ENCODE assay signal across 1 cellular context in the genomic region with DNA sequence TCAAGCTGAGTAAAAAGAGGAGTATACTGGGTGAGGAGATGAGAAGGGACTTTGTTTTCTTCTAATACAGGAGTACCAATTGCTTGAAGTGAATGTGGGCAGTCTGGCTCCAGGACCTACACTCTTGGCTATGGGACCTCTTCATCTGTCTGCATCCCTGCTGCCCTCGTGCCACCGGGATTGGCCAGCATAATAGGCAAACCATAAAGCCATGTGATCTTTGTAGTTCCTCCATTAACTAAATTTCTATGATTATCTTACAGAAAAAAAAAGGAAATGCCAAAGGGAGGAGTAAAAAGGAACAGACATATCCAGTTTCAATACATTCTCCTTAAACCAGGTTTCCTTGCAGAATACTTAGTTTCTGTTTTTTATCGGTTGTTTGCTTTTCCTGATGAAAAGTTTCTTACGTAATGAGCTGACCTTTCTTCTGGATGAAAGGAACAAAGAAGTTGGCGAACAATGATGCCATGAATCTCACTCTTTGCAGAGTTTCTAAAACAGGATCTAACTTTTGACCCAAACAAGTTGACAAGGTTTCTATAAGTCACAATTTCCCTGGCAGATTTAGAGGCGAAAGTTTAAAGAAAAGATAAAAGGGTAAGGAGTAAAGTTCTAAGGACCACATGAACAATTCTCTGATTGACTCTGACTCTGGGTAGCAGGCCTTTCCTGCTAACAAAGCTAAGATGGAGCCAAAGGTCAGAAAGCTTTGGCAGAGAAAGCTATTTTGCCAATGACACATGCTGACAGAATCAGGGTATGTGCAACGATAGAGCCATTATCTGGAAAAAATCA.
TF ChIP-seq lines count a peak whose summit lies in the region.

No MANE protein-coding gene starts in this region.

TF ChIP-seq in HepG2, 621 proteins besides CTCF, POLR2A, EP300 and RAD21 (continued from another document):
- TF ChIP-seq, protein P1, sequence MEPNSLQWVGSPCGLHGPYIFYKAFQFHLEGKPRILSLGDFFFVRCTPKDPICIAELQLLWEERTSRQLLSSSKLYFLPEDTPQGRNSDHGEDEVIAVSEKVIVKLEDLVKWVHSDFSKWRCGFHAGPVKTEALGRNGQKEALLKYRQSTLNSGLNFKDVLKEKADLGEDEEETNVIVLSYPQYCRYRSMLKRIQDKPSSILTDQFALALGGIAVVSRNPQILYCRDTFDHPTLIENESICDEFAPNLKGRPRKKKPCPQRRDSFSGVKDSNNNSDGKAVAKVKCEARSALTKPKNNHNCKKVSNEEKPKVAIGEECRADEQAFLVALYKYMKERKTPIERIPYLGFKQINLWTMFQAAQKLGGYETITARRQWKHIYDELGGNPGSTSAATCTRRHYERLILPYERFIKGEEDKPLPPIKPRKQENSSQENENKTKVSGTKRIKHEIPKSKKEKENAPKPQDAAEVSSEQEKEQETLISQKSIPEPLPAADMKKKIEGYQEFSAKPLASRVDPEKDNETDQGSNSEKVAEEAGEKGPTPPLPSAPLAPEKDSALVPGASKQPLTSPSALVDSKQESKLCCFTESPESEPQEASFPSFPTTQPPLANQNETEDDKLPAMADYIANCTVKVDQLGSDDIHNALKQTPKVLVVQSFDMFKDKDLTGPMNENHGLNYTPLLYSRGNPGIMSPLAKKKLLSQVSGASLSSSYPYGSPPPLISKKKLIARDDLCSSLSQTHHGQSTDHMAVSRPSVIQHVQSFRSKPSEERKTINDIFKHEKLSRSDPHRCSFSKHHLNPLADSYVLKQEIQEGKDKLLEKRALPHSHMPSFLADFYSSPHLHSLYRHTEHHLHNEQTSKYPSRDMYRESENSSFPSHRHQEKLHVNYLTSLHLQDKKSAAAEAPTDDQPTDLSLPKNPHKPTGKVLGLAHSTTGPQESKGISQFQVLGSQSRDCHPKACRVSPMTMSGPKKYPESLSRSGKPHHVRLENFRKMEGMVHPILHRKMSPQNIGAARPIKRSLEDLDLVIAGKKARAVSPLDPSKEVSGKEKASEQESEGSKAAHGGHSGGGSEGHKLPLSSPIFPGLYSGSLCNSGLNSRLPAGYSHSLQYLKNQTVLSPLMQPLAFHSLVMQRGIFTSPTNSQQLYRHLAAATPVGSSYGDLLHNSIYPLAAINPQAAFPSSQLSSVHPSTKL (CRISPR knock-in tag; IDR thresholded peaks at IDR 0.05) = peak; percentile 65; the same call in 1 of the 2 replicates
- TF ChIP-seq BCL6 (CRISPR knock-in tag; IDR thresholded peaks at IDR 0.05) (peak; percentile 65), ZNF720 (CRISPR knock-in tag; IDR thresholded peaks at IDR 0.05) (no peak), ZNF792 (CRISPR knock-in tag; IDR thresholded peaks at IDR 0.05) (0 out of 2 replicates have a peak, but pooled peaks have one; percentile 25), ADNP (CRISPR knock-in tag; IDR thresholded peaks at IDR 0.05) (no peak), ZSCAN30 (CRISPR knock-in tag; IDR thresholded peaks at IDR 0.05) (no peak), HDAC6 (IDR thresholded peaks at IDR 0.05; ENCODE audit: low read depth, low read length) (no peak), PRMT3 (CRISPR knock-in tag; IDR thresholded peaks at IDR 0.05; ENCODE audit: borderline replicate concordance, low read depth) (no peak), FOXP1 (IDR thresholded peaks at IDR 0.05) (no peak), FOXP1 (CRISPR knock-in tag; IDR thresholded peaks at IDR 0.05) (peak; percentile 6; the same call in 1 of the 2 replicates), MAX (IDR thresholded peaks at IDR 0.05) (0 out of 2 replicates have a peak, but pooled peaks have one; percentile 29), SOX13 (IDR thresholded peaks at IDR 0.05) (peak; percentile 56), SOX13 (CRISPR knock-in tag; conservative IDR thresholded peaks at IDR 0.05 in 1 of 2, IDR thresholded peaks at IDR 0.05 in 1 of 2) (peak in 1 of 2 experiments; percentile 94; a peak in 2 of 4 replicates), HDAC2 (CRISPR knock-in tag; IDR thresholded peaks at IDR 0.05) (0 out of 2 replicates have a peak, but pooled peaks have one; percentile 51), RFX5 (IDR thresholded peaks at IDR 0.05; ENCODE audit: low read depth, low read length) (no peak), CHD4 (IDR thresholded peaks at IDR 0.05; ENCODE audit: borderline replicate concordance, low read length) (no peak), TCF7 (IDR thresholded peaks at IDR 0.05; ENCODE audit: low read depth) (peak; percentile 77), ZNF34 (CRISPR knock-in tag; IDR thresholded peaks at IDR 0.05; ENCODE audit: borderline replicate concordance) (no peak), KIAA2018 (CRISPR knock-in tag; IDR thresholded peaks at IDR 0.05; ENCODE audit: borderline replicate concordance) (no peak), ISL2 (CRISPR knock-in tag; IDR thresholded peaks at IDR 0.05) (peak; percentile 62; the same call in 1 of the 2 replicates), ATAD3A (CRISPR knock-in tag; IDR thresholded peaks at IDR 0.05) (no peak), RARA (CRISPR knock-in tag; IDR thresholded peaks at IDR 0.05) (0 out of 2 replicates have a peak, but pooled peaks have one; percentile 16), CHCHD3 (CRISPR knock-in tag; IDR thresholded peaks at IDR 0.05) (no peak), ZNF749 (CRISPR knock-in tag; IDR thresholded peaks at IDR 0.05; ENCODE audit: borderline replicate concordance) (no peak), ZNF251 (CRISPR knock-in tag; IDR thresholded peaks at IDR 0.05) (no peak), RERE (CRISPR knock-in tag; IDR thresholded peaks at IDR 0.05; ENCODE audit: low read depth) (no peak), RBM39 (IDR thresholded peaks at IDR 0.05; ENCODE audit: low read depth, low read length, poor library complexity, severe bottlenecking) (no peak), CREBL2 (CRISPR knock-in tag; IDR thresholded peaks at IDR 0.05; ENCODE audit: borderline replicate concordance) (no peak), ZSCAN20 (CRISPR knock-in tag; IDR thresholded peaks at IDR 0.05; ENCODE audit: borderline replicate concordance) (no peak), POGZ (CRISPR knock-in tag; IDR thresholded peaks at IDR 0.05) (no peak), ZNF224 (CRISPR knock-in tag; IDR thresholded peaks at IDR 0.05) (no peak), ZNF790 (CRISPR knock-in tag; IDR thresholded peaks at IDR 0.05; ENCODE audit: borderline replicate concordance) (no peak)
- TF ChIP-seq, protein P2, sequence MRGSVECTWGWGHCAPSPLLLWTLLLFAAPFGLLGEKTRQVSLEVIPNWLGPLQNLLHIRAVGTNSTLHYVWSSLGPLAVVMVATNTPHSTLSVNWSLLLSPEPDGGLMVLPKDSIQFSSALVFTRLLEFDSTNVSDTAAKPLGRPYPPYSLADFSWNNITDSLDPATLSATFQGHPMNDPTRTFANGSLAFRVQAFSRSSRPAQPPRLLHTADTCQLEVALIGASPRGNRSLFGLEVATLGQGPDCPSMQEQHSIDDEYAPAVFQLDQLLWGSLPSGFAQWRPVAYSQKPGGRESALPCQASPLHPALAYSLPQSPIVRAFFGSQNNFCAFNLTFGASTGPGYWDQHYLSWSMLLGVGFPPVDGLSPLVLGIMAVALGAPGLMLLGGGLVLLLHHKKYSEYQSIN (CRISPR knock-in tag; IDR thresholded peaks at IDR 0.05; ENCODE audit: borderline replicate concordance) = no peak
- TF ChIP-seq, protein P3, sequence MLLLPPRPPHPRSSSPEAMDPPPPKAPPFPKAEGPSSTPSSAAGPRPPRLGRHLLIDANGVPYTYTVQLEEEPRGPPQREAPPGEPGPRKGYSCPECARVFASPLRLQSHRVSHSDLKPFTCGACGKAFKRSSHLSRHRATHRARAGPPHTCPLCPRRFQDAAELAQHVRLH (CRISPR knock-in tag; IDR thresholded peaks at IDR 0.05; ENCODE audit: borderline replicate concordance, low read depth) = no peak
